Comparison of ENCODE assay signal across 8 cellular contexts in genomic region chr10:77251297-77252013, GRCh38.
DNase-seq lines count a peak whose midpoint lies in the region; ATAC-seq and TF ChIP-seq lines count a peak whose summit lies in the region.

No MANE protein-coding gene starts in this region.

- CTCF ChIA-PET in HEK293T (lab: Yijun Ruan, JAX) = interaction anchor here (1.0 to 1.6 kb wide), 4 partner anchors 9 to 121 kb away, joined by 3 to 5 read pairs (median 3); no protein-coding TSS in a partner anchor
- CTCF ChIA-PET in CD4-positive, alpha-beta T cell (lab: Charles Lee) = no interaction called here

- intact Hi-C loops in CD4-positive, alpha-beta T cell (cut with DNase I, micrococcal nuclease) = no loop called here

- POLR2A ChIA-PET in HEK293T (lab: Yijun Ruan, JAX) = no interaction called here
- POLR2A ChIA-PET in CD4-positive, alpha-beta T cell (lab: Charles Lee) = no interaction called here

- no peaks in the 10 kb centered on the region for H3K36me3 Mint-ChIP-seq in CD4-positive, alpha-beta T cell (ENCODE audit: low read depth)

- H3K4me3 Mint-ChIP-seq in CD4-positive, alpha-beta T cell = no peak overlapping the region

- H3K27me3 Mint-ChIP-seq in CD4-positive, alpha-beta T cell = no peaks in the 10 kb centered on the region

- ATAC-seq in CD4-positive, alpha-beta T cell (ENCODE audit: poor library complexity) = no peak

- no peaks in the 10 kb centered on the region for H3K9me3 ChIP-seq in CD4-positive, alpha-beta T cell (ENCODE audit: control insufficient read depth, low read length)

- H3K27me3 ChIP-seq in CD4-positive, alpha-beta T cell (ENCODE audit: control insufficient read depth, insufficient read depth, low read length) = no peaks in the 10 kb centered on the region

- no peak for TF ChIP-seq CTCF in CD4-positive, alpha-beta T cell (IDR thresholded peaks at IDR 0.05)

- no peaks in the 10 kb centered on the region for H3K9me3 Mint-ChIP-seq in CD4-positive, alpha-beta T cell

- DNase-seq in COR-L47 (lab: John Stamatoyannopoulos, UW) = peak; percentile 2
- DNase-seq in HEK293T (ENCODE audit: extremely low spot score) = peak; percentile 46
- peak; percentile 25 for DNase-seq in SKM-1 (lab: John Stamatoyannopoulos, UW; ENCODE audit: unreplicated experiment)
- DNase-seq in iPS-NIHi11 (ENCODE audit: low spot score) = peak; percentile 56
- DNase-seq in CD4-positive, alpha-beta T cell = no peak
- DNase-seq in foreskin melanocyte = no peak
- no peak for DNase-seq in DMS79 treated with DMSO at 0.1 percent for 48 hours (lab: John Stamatoyannopoulos, UW)
- no peak for DNase-seq in stimulated activated CD4-positive, alpha-beta T cell treated with anti-CD3 and anti-CD28 coated beads, Interleukin-2, amount 100 ng/mL, for 48 hours

- H3K27ac ChIP-seq in CD4-positive, alpha-beta T cell (ENCODE audit: low read depth, low read length) = no peak overlapping the region

- no peaks in the 10 kb centered on the region for H3K4me1 Mint-ChIP-seq in CD4-positive, alpha-beta T cell (ENCODE audit: low read depth)

- H3K27ac Mint-ChIP-seq in CD4-positive, alpha-beta T cell = no peak overlapping the region

TF ChIP-seq in HEK293T, 16 proteins besides CTCF, POLR2A, EP300 and RAD21:
- no peak for TF ChIP-seq LEF1 (IDR thresholded peaks at IDR 0.05; ENCODE audit: borderline replicate concordance)
- TF ChIP-seq BHLHE40 (IDR thresholded peaks at IDR 0.05; ENCODE audit: borderline replicate concordance) = no peak
- TF ChIP-seq SP1 (IDR thresholded peaks at IDR 0.05) = no peak
- TF ChIP-seq FOXK2 (IDR thresholded peaks at IDR 0.05) = no peak
- no peak for TF ChIP-seq NFRKB (IDR thresholded peaks at IDR 0.05)

Comparison
In these comparisons a context has a peak if more than half of its experiments do, and no peak if none do; other contexts are left out.
1. DNase-seq: peak in COR-L47 (single experiment), HEK293T (single experiment), SKM-1 (single experiment) and iPS-NIHi11 (single experiment); none in CD4-positive, alpha-beta T cell (0 of 10), foreskin melanocyte (single experiment), DMS79 treated with DMSO at 0.1 percent for 48 hours (single experiment) and stimulated activated CD4-positive, alpha-beta T cell treated with anti-CD3 and anti-CD28 coated beads, Interleukin-2, amount 100 ng/mL, for 48 hours (0 of 2).